Comparison of ENCODE assay signal across 8 cellular contexts in the genomic region with DNA sequence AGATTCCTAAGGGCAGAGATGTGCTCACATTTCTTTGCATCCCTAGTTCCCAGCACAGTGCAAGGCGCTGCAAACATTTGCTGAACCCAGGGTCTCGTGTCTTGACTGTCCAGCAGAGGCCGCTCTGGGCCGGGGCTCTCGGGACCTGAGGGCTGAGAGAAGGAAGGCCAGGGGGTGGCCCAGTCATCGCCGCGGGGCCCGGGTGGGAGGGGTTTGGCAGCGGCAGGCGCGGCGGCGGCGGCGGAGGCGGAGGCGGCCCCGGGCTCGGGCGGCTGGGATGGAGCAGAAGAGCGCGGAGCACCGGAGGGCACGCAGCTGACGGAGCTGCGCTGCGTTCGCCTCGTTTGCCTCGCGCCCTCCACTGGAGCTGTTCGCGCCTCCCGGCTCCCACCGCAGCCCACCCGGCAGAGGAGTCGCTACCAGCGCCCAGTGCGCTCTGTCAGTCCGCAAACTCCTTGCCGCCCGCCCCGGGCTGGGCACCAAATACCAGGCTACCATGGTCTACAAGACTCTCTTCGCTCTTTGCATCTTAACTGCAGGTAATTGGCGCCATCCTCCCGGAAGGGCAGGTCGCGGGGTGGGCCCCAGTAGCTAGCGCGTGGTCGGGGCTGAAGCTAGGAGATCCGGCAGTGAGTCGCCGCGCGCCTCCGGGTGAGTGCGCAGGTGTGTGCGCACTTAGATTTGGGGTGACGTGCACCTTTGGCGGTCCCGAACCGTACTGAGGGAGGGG. TPM values are rescaled to one million over a fixed set of nuclear protein-coding genes. Genes with fewer than 3 reads are reported as not detected.
A peak's percentile ranks its signal among the peaks of the same experiment; 100 is the strongest.
DNase-seq lines count a peak whose midpoint lies in the region; ATAC-seq and TF ChIP-seq lines count a peak whose summit lies in the region.

A gene with protein sequence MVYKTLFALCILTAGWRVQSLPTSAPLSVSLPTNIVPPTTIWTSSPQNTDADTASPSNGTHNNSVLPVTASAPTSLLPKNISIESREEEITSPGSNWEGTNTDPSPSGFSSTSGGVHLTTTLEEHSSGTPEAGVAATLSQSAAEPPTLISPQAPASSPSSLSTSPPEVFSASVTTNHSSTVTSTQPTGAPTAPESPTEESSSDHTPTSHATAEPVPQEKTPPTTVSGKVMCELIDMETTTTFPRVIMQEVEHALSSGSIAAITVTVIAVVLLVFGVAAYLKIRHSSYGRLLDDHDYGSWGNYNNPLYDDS (plus strand): TSS at position 285 of the 730 bp plus-strand sequence. CDS start 212 bp downstream, at position 497.

- CTCF ChIA-PET in WTC11 (lab: Charles Lee), result interaction anchor here (0.9 to 4.0 kb wide), 11 partner anchors 10 to 539 kb away, joined by 3 to 23 read pairs (median 5); no protein-coding TSS in a partner anchor

- TF ChIP-seq CTCF in WTC11 (IDR thresholded peaks at IDR 0.05) (peak; percentile 49; the same call in 1 of the 2 replicates), esophagus muscularis mucosa (IDR thresholded peaks at IDR 0.05) (peak; percentile 71 to 81 (median 81))

- POLR2A ChIA-PET in WTC11 (lab: Charles Lee), result interaction anchor here (1.0 kb wide), 1 partner anchor 139 kb away, joined by 3 read pairs; a partner anchor contains a TSS

- H3K9ac ChIP-seq in mucosa of rectum (ENCODE audit: low read depth in 1 of 2, low read length in 2 of 2) (peak within 1 kb of the TSS; percentile 84 to 89), subcutaneous abdominal adipose tissue (ENCODE audit: low read length in 5 of 5) (peak within 1 kb of the TSS in 4 of 5 donors; percentile 53 to 72 (median 66))

- no peaks in the 10 kb centered on the region for H3K36me3 Mint-ChIP-seq in WTC11

- H3K4me1 ChIP-seq in esophagus muscularis mucosa (peaks cover 3 to 34% (median 27%) of the 10 kb centered on the region in 4 donors), mucosa of rectum (ENCODE audit: control insufficient read depth in 2 of 2, insufficient read depth in 2 of 2, low read length in 2 of 2) (peaks cover 2 to 3% of the 10 kb centered on the region in 2 donors), subcutaneous abdominal adipose tissue (ENCODE audit: control insufficient read depth in 5 of 5, insufficient read depth in 5 of 5, low read length in 5 of 5) (peaks cover 1 to 31% (median 24%) of the 10 kb centered on the region in 5 donors)

- peaks cover 43% of the 10 kb centered on the region for H3K27me3 Mint-ChIP-seq in WTC11 (ENCODE audit: low read depth)

- H3K4me3 ChIP-seq in esophagus muscularis mucosa (peak within 1 kb of the TSS; percentile 65 to 83 (median 72)), mucosa of rectum (ENCODE audit: low read length in 2 of 2) (peak within 1 kb of the TSS; percentile 73 to 86), subcutaneous abdominal adipose tissue (ENCODE audit: low read depth in 1 of 5, low read length in 5 of 5) (peak within 1 kb of the TSS; percentile 80 to 91 (median 81))

- H3K36me3 ChIP-seq in esophagus muscularis mucosa, result no peaks in the 10 kb centered on the region
- H3K36me3 ChIP-seq in mucosa of rectum (ENCODE audit: control insufficient read depth in 2 of 2, insufficient read depth in 2 of 2, low read length in 2 of 2), result no peaks in the 10 kb centered on the region
- H3K36me3 ChIP-seq in subcutaneous abdominal adipose tissue (ENCODE audit: control insufficient read depth in 5 of 5, insufficient read depth in 5 of 5, low read length in 5 of 5), result no peaks in the 10 kb centered on the region

- peak; percentile 30 for ATAC-seq in GM18508 (IDR thresholded peaks at IDR 0.05; ENCODE audit: insufficient read depth, unreplicated experiment)
- peak; percentile 85 for ATAC-seq in HG02885 (IDR thresholded peaks at IDR 0.05; ENCODE audit: poor library complexity, unreplicated experiment)
- ATAC-seq in WTC11, result peak; percentile 85

- 0% methylated on average over 2 of the region's 64 CpGs for WGBS in esophagus muscularis mucosa

- peaks cover 34% of the 10 kb centered on the region for H3K4me1 Mint-ChIP-seq in WTC11

- no peak for TF ChIP-seq POLR2A in esophagus muscularis mucosa (IDR thresholded peaks at IDR 0.05; ENCODE audit: low read depth)

- peak within 1 kb of the TSS; percentile 67 to 85 (median 83) for H3K27ac ChIP-seq in esophagus muscularis mucosa (replicated peaks in 1 of 4)
- peak within 1 kb of the TSS; percentile 84 to 91 for H3K27ac ChIP-seq in mucosa of rectum (ENCODE audit: low read depth in 2 of 2, low read length in 2 of 2)
- peak within 1 kb of the TSS; percentile 65 for H3K27ac ChIP-seq in subcutaneous abdominal adipose tissue (ENCODE audit: low read depth, low read length)

- H3K9me3 Mint-ChIP-seq in WTC11, result no peaks in the 10 kb centered on the region

- intact Hi-C loops in esophagus muscularis mucosa (cut with DNase I), result loop anchor here (5.0 kb wide), 1 partner anchor 554 kb away; no protein-coding TSS in a partner anchor

- H3K27me3 ChIP-seq in esophagus muscularis mucosa (peaks cover 0 to 8% (median 0%) of the 10 kb centered on the region in 4 donors), mucosa of rectum (ENCODE audit: control insufficient read depth in 2 of 2, insufficient read depth in 2 of 2, low read length in 2 of 2) (no peaks in the 10 kb centered on the region), subcutaneous abdominal adipose tissue (ENCODE audit: control insufficient read depth in 5 of 5, insufficient read depth in 4 of 5, low read length in 5 of 5) (peaks cover 3 to 15% (median 10%) of the 10 kb centered on the region in 5 donors)

- peak; percentile 63 for DNase-seq in AG08395 (ENCODE audit: low spot score)
- DNase-seq in NCI-H187 treated with DMSO at 0.1 percent for 48 hours (lab: John Stamatoyannopoulos, UW), result peak; percentile 55
- DNase-seq in WTC11 (ENCODE audit: low spot score), result peak; percentile 97
- DNase-seq in esophagus muscularis mucosa (ENCODE audit: extremely low spot score), result peak; percentile 96

- peak within 1 kb of the TSS; percentile 89 for H3K4me3 Mint-ChIP-seq in WTC11

- H3K27ac Mint-ChIP-seq in WTC11, result no peak within 1 kb of the TSS

- TF ChIP-seq EP300 in esophagus muscularis mucosa (IDR thresholded peaks at IDR 0.05), result no peak

- H3K9me3 ChIP-seq in esophagus muscularis mucosa (no peaks in the 10 kb centered on the region), mucosa of rectum (ENCODE audit: control insufficient read depth in 2 of 2, low read length in 2 of 2) (no peaks in the 10 kb centered on the region), subcutaneous abdominal adipose tissue (ENCODE audit: control insufficient read depth in 5 of 5, low read length in 5 of 5) (no peaks in the 10 kb centered on the region)

TF ChIP-seq in WTC11, 78 proteins besides CTCF, POLR2A, EP300 and RAD21 (continues in another document):
- peak; percentile 87 for TF ChIP-seq ETV6 (CRISPR knock-in tag; IDR thresholded peaks at IDR 0.05)
- TF ChIP-seq, protein P1, sequence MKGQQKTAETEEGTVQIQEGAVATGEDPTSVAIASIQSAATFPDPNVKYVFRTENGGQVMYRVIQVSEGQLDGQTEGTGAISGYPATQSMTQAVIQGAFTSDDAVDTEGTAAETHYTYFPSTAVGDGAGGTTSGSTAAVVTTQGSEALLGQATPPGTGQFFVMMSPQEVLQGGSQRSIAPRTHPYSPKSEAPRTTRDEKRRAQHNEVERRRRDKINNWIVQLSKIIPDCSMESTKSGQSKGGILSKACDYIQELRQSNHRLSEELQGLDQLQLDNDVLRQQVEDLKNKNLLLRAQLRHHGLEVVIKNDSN (CRISPR knock-in tag; IDR thresholded peaks at IDR 0.05), result 0 out of 2 replicates have a peak, but pooled peaks have one; percentile 30
- no peak for TF ChIP-seq ESRRA (CRISPR knock-in tag; IDR thresholded peaks at IDR 0.05; ENCODE audit: borderline replicate concordance)
- peak; percentile 77; the same call in 1 of the 2 replicates for TF ChIP-seq FOXP1 (CRISPR knock-in tag; IDR thresholded peaks at IDR 0.05; ENCODE audit: borderline replicate concordance)
- TF ChIP-seq ZNF232 (CRISPR knock-in tag; IDR thresholded peaks at IDR 0.05), result no peak
- TF ChIP-seq TP53 (CRISPR knock-in tag; IDR thresholded peaks at IDR 0.05), result peak; percentile 83; the same call in 1 of the 2 replicates
- TF ChIP-seq RORB (CRISPR knock-in tag; IDR thresholded peaks at IDR 0.05), result no peak
- TF ChIP-seq, protein P2, sequence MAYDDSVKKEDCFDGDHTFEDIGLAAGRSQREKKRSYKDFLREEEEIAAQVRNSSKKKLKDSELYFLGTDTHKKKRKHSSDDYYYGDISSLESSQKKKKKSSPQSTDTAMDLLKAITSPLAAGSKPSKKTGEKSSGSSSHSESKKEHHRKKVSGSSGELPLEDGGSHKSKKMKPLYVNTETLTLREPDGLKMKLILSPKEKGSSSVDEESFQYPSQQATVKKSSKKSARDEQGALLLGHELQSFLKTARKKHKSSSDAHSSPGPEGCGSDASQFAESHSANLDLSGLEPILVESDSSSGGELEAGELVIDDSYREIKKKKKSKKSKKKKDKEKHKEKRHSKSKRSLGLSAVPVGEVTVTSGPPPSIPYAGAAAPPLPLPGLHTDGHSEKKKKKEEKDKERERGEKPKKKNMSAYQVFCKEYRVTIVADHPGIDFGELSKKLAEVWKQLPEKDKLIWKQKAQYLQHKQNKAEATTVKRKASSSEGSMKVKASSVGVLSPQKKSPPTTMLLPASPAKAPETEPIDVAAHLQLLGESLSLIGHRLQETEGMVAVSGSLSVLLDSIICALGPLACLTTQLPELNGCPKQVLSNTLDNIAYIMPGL (CRISPR knock-in tag; IDR thresholded peaks at IDR 0.05), result peak; percentile 84
- no peak for TF ChIP-seq CREB1 (CRISPR knock-in tag; IDR thresholded peaks at IDR 0.05)
- TF ChIP-seq, protein P3, sequence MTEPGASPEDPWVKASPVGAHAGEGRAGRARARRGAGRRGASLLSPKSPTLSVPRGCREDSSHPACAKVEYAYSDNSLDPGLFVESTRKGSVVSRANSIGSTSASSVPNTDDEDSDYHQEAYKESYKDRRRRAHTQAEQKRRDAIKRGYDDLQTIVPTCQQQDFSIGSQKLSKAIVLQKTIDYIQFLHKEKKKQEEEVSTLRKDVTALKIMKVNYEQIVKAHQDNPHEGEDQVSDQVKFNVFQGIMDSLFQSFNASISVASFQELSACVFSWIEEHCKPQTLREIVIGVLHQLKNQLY (CRISPR knock-in tag; IDR thresholded peaks at IDR 0.05), result no peak
- peak; percentile 61; the same call in 1 of the 2 replicates for TF ChIP-seq FOXK1 (CRISPR knock-in tag; IDR thresholded peaks at IDR 0.05)
- TF ChIP-seq, protein P4, sequence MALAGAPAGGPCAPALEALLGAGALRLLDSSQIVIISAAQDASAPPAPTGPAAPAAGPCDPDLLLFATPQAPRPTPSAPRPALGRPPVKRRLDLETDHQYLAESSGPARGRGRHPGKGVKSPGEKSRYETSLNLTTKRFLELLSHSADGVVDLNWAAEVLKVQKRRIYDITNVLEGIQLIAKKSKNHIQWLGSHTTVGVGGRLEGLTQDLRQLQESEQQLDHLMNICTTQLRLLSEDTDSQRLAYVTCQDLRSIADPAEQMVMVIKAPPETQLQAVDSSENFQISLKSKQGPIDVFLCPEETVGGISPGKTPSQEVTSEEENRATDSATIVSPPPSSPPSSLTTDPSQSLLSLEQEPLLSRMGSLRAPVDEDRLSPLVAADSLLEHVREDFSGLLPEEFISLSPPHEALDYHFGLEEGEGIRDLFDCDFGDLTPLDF (CRISPR knock-in tag; IDR thresholded peaks at IDR 0.05), result no peak

RNA-seq across cellular contexts. Expression of the gene that starts here (rescaled TPM):
- total RNA-seq in WTC11 (2021), result 3.5 to 6.3 TPM (median 4.1 TPM) in 3 replicates
- total RNA-seq in esophagus muscularis mucosa, result 10 to 100 TPM; 12.9 to 25.7 (median 24.1) TPM

Comparison
In these comparisons a context has a peak if more than half of its experiments do, and no peak if none do; other contexts are left out.
1. Peak in every context shown above with its lines: DNase-seq, ATAC-seq, H3K4me3 ChIP-seq and H3K27ac ChIP-seq.
2. ATAC-seq: peak in every context shown above with its lines; median percentile 85 in HG02885; 85 in WTC11; 30 in GM18508.